Comparison of ENCODE assay signal across 9 cellular contexts in genomic region chr5:177431317-177432142, GRCh38. TPM values are rescaled to one million over a fixed set of nuclear protein-coding genes. Genes with fewer than 3 reads are reported as not detected.
A peak's percentile ranks its signal among the peaks of the same experiment; 100 is the strongest.
DNase-seq lines count a peak whose midpoint lies in the region; ATAC-seq, FAIRE-seq and TF ChIP-seq lines count a peak whose summit lies in the region.
"Had no signal": no experiment of that assay in that cellular context is flagged by ENCODE, and none has a peak within 500 bp of the region (broad histone marks: within the 10 kb centered on the region; RNA-seq: fewer than 3 reads in every experiment).

No MANE protein-coding gene starts in this region.

- no peak for TF ChIP-seq POLR2A in prostate gland (IDR thresholded peaks at IDR 0.05)

- H3K27ac ChIP-seq in coronary artery = no peak overlapping the region
- no peak overlapping the region for H3K27ac ChIP-seq in prostate gland

- H3K4me1 ChIP-seq in prostate gland (replicated peaks) = peaks cover 3% of the 10 kb centered on the region

- ATAC-seq in GM18907 (IDR thresholded peaks at IDR 0.05; ENCODE audit: unreplicated experiment) (peak; percentile 49), HG03025 (IDR thresholded peaks at IDR 0.05; ENCODE audit: low FRiP score, unreplicated experiment) (peak; percentile 42)

- H3K27me3 ChIP-seq in prostate gland (replicated peaks; ENCODE audit: insufficient read depth) = no peaks in the 10 kb centered on the region

- peaks cover 13 to 29% of the 10 kb centered on the region in 2 donors for H3K36me3 ChIP-seq in prostate gland

- no peaks in the 10 kb centered on the region for H3K9me3 ChIP-seq in prostate gland

- FAIRE-seq in D721Med (lab: Jason Lieb, UNC) = no peak

- intact Hi-C loops in prostate gland (cut with DNase I) = no loop called here

- 90% methylated on average over 24 of the region's 29 CpGs for WGBS in prostate gland

- TF ChIP-seq CTCF in coronary artery (IDR thresholded peaks at IDR 0.05) (no peak), D721Med (IDR thresholded peaks at IDR 0.05; ENCODE audit: insufficient read depth, missing control alignments) (no peak), prostate gland (IDR thresholded peaks at IDR 0.05) (no peak)

- DNase-seq in T-helper 2 cell = peak; percentile 34 to 99 (median 67)
- peak; percentile 74 for DNase-seq in coronary artery (ENCODE audit: low spot score)
- DNase-seq in stimulated activated CD4-positive, alpha-beta T cell treated with anti-CD3 and anti-CD28 coated beads, Interleukin-4, amount 100 ng/mL, for 1 hour = peak; percentile 59
- DNase-seq in NCI-H146 (lab: John Stamatoyannopoulos, UW) = no peak
- no peak for DNase-seq in D721Med (ENCODE audit: insufficient read length, low spot score)
- no peak for DNase-seq in prostate gland (ENCODE audit: low spot score)

- H3K4me3 ChIP-seq in coronary artery (no peak overlapping the region), prostate gland (no peak overlapping the region)

RNA-seq across cellular contexts. Expression of gene GRK6, which starts 5.1 kb away (rescaled TPM):
- total RNA-seq in prostate gland = 10 to 100 TPM; 28.6 to 32.4 TPM

RNA-seq across cellular contexts. Expression of gene PRR7, which starts 15.1 kb away (rescaled TPM):
- total RNA-seq in prostate gland = 10 to 100 TPM in 1 of 2 donors, 1 to 10 TPM in 1; 8.7 to 11.0 TPM

RNA-seq across cellular contexts. Expression of gene F12, which starts 22.2 kb away (rescaled TPM):
- 1 to 10 TPM in 1 of 2 donors, under 1 TPM in 1; 0.74 to 2.6 TPM for total RNA-seq in prostate gland

RNA-seq across cellular contexts. Expression of gene PFN3, which starts 31.1 kb away (rescaled TPM):
- total RNA-seq in prostate gland = not detected
- total RNA-seq: M059J had no signal

RNA-seq across cellular contexts. Expression of gene DBN1, which starts 41.9 kb away (rescaled TPM):
- total RNA-seq in prostate gland = 10 to 100 TPM; 33.1 to 65.1 TPM

Comparison
In these comparisons a context has a peak if more than half of its experiments do, and no peak if none do; other contexts are left out.
1. DNase-seq: peak in T-helper 2 cell (5 of 5), coronary artery (single experiment) and stimulated activated CD4-positive, alpha-beta T cell treated with anti-CD3 and anti-CD28 coated beads, Interleukin-4, amount 100 ng/mL, for 1 hour (single experiment); none in NCI-H146 (single experiment), D721Med (single experiment) and prostate gland (single experiment).